In the genomic region with DNA sequence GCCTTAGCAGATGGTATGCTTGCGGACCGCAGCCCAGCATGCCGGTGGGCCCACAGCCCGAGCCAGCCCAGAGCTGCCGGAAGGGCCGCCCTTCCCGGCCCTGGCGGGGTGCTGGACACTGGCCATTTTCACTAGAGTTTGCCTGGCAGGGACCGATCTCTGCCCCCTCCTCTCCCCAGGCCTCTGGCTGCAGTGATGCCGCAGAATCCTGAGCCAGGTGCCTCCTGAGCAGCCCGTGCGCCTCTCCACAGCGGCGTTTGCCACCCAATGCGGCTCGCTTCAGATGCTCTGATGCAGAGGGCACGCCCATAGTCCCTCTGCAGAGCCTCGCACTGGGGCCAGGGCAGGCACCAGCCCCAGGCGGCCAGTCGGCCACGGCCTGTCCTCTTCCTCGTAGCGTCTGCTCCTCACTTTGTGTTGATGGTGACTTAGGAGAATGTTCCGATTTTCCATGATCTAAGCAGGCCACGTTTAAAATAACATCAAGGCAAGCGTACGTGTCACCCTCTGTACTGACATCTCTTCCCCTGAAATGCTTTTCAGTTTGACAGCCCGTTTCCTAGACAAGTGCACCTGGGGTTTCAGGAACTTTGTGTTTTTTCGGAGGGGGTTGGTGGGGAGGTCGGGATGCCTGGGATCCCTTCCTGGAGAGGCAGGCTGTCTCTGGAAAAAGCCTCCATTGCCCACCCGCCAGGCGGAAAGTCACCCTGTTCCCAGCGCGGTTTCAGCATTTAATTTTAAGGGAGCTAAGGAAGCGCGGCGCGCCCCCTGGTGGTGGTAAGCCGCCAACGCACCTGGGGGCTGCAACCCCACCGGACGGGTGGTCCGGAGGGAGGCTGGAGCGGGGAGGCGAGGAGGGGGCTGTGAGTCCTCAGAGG, we compare ENCODE assay signal across 8 cellular contexts. TPM values are rescaled to one million over a fixed set of nuclear protein-coding genes. Genes with fewer than 3 reads are reported as not detected.
DNase-seq lines count a peak whose midpoint lies in the region; ATAC-seq and TF ChIP-seq lines count a peak whose summit lies in the region.

No MANE protein-coding gene starts in this region.

- no peaks in the 10 kb centered on the region for H3K9me3 ChIP-seq in mucosa of descending colon

- no peak overlapping the region for H3K4me3 ChIP-seq in mucosa of descending colon

- peak; percentile 6 to 22 for DNase-seq in NOMO-1 (lab: John Stamatoyannopoulos, UW; ENCODE audit: unreplicated experiment in 2 of 2)
- no peak for DNase-seq in NOMO-1 treated with dmso at 0.1 percent for 144 hours (lab: John Stamatoyannopoulos, UW; ENCODE audit: unreplicated experiment)
- peak; percentile 15 for DNase-seq in NCI-H226
- peak; percentile 41 to 62 for DNase-seq in activated CD8-positive, alpha-beta memory T cell treated with anti-CD3 and anti-CD28 coated beads for 1 hour (ENCODE audit: extremely low read depth in 1 of 2, low read depth in 1 of 2)
- peak; percentile 88 for DNase-seq in ecto neural progenitor cell (ENCODE audit: low spot score)
- peak; percentile 42 to 75 (median 71) for DNase-seq in mucosa of descending colon
- peak; percentile 35 to 59 for DNase-seq in stimulated activated CD8-positive, alpha-beta memory T cell treated with anti-CD3 and anti-CD28 coated beads, Interleukin-4, amount 100 ng/mL, for 1 hour (ENCODE audit: low read depth in 2 of 2, low spot score in 1 of 2)

- H3K4me1 ChIP-seq in mucosa of descending colon (ENCODE audit: low read depth), result no peaks in the 10 kb centered on the region

- intact Hi-C loops in mucosa of descending colon (cut with DNase I, micrococcal nuclease), result loop anchor here (5.0 kb wide), 1 partner anchor 128 kb away; no protein-coding TSS in a partner anchor

- ATAC-seq in mucosa of descending colon (peak; percentile 65), HG03378 (IDR thresholded peaks at IDR 0.05; ENCODE audit: unreplicated experiment) (no peak)

- TF ChIP-seq CTCF in mucosa of descending colon (IDR thresholded peaks at IDR 0.05), result peak; percentile 97

- H3K36me3 ChIP-seq in mucosa of descending colon (ENCODE audit: low read depth), result no peaks in the 10 kb centered on the region

RNA-seq across cellular contexts. Expression of gene HMCN2, which starts 29.8 kb away (rescaled TPM):
- total RNA-seq in mucosa of descending colon, result 10 to 100 TPM; 28.1 to 40.5 (median 33.2) TPM
